Comparison of ENCODE assay signal across 8 cellular contexts in genomic region chr18:61581578-61582204, GRCh38.
A peak's percentile ranks its signal among the peaks of the same experiment; 100 is the strongest.
DNase-seq lines count a peak whose midpoint lies in the region; ATAC-seq and TF ChIP-seq lines count a peak whose summit lies in the region.

No MANE protein-coding gene starts in this region.

- ATAC-seq in HG02763 (IDR thresholded peaks at IDR 0.05; ENCODE audit: unreplicated experiment): peak; percentile 90

- DNase-seq in GM13976 (ENCODE audit: low spot score) (peak; percentile 84), NCI-H1694 (lab: John Stamatoyannopoulos, UW) (peak; percentile 20), caudate nucleus (lab: John Stamatoyannopoulos, UW) (peak in 55 of 61 donors; percentile 1 to 75 (median 33)), iris pigment epithelial cell (ENCODE audit: low read depth) (peak; percentile 41), GF-D8 (lab: John Stamatoyannopoulos, UW) (no peak)
- DNase-seq in activated CD4-positive, CD25-positive, alpha-beta regulatory T cell (lab: John Stamatoyannopoulos, UW): peak; percentile 5 to 30 (median 16)
- peak; percentile 68 for DNase-seq in stimulated activated CD4-positive, alpha-beta T cell treated with anti-CD3 and anti-CD28 coated beads, Interleukin-12 subunit alpha, Interleukin-12 subunit beta, amount 100 ng/mL, for 4 hours

- H3K27ac ChIP-seq in caudate nucleus (ENCODE audit: low read depth, low read length): no peak overlapping the region

- TF ChIP-seq CTCF in GM13976 (IDR thresholded peaks at IDR 0.05; ENCODE audit: borderline replicate concordance, control extremely low read depth, extremely low read depth, insufficient read depth, missing control alignments): peak; percentile 88

- in situ Hi-C loops in GM13976 (cut with MboI; ENCODE audit: low sequenced_read_pairs, unreplicated experiment): loop anchor here (25.0 kb wide), 1 partner anchor 556 kb away; no protein-coding TSS in a partner anchor
